7 cellular contexts compared by ENCODE assay signal in the genomic region with DNA sequence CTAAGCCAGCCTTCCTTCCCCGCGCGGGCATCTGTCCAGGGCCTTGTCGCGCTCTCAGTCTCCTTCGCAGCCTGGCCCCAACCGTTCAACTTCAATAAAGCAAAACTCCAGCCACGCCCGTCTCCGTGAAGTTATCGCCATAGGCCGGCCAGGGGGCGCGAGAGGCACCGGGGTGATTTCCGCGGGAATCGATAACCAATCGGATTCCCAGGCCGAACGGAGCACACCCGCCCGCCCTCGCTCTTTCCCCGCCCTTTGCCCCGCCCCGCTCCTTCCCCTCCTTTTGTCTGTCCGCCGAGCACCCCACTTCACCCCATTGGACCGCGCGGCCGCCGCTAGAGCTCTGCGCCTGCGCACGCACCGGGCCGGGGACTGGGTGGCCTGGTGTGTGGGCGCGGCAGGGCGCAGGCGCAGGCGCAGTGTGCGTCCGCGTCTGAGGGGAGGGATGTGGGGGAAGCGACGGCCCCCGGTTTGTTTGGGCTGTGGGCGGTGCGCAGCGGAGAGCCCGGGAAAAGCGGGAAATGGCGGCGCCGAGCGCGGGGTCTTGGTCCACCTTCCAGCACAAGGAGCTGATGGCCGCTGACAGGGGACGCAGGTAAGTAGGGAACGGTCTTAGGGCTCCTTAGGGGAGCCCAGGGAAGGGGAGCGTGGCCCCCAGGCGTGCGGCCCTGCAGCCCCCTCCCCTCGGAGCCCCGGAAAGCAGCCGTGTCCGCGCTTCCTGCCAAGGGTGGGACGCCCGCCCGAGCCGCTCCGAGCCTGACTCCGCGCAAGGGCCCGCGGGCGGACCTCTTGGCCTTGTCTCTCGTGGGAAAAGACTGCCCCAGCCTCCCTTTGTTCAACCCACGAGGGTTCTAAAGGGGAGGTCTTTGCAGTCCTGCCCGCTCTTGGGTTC.
DNase-seq lines count a peak whose midpoint lies in the region; ATAC-seq and TF ChIP-seq lines count a peak whose summit lies in the region.

CASP2 (plus strand) TSS at position 417 of the 892 bp plus-strand sequence; CDS start at position 522, 105 bp downstream.

- peak; percentile 81 for DNase-seq in NCI-H2081 treated with DMSO at 0.1 percent for 48 hours (lab: John Stamatoyannopoulos, UW)
- peak; percentile 93 for DNase-seq in T1000 (lab: John Stamatoyannopoulos, UW)
- DNase-seq in astrocyte of the spinal cord (ENCODE audit: low read depth, low spot score), result peak; percentile 98
- peak; percentile 95 to 97 for DNase-seq in hippocampal formation (lab: John Stamatoyannopoulos, UW)
- DNase-seq in retinal pigment epithelial cell (ENCODE audit: low read depth), result peak; percentile 82

- ATAC-seq in GM18519 (IDR thresholded peaks at IDR 0.05; ENCODE audit: low FRiP score, unreplicated experiment) (peak; percentile 75), HG03045 (IDR thresholded peaks at IDR 0.05; ENCODE audit: unreplicated experiment) (peak; percentile 92)

- peak within 1 kb of the TSS; percentile 83 for H3K4me3 ChIP-seq in astrocyte of the spinal cord (ENCODE audit: low read depth, low read length)
- H3K4me3 ChIP-seq in retinal pigment epithelial cell (ENCODE audit: low read length), result peak within 1 kb of the TSS; percentile 89

- peak; percentile 39 for TF ChIP-seq CTCF in astrocyte of the spinal cord (IDR thresholded peaks at IDR 0.05; ENCODE audit: low read depth, low read length)
- peak; percentile 33 for TF ChIP-seq CTCF in retinal pigment epithelial cell (conservative IDR thresholded peaks at IDR 0.05; ENCODE audit: low read depth, low read length)

- in situ Hi-C loops in astrocyte of the spinal cord (cut with HindIII; ENCODE audit: low sequenced_read_pairs), result no loop called here

Comparison
In these comparisons a context has a peak if more than half of its experiments do, and no peak if none do; other contexts are left out.
1. Peak in every context shown above with its lines: DNase-seq, ATAC-seq and H3K4me3 ChIP-seq.